ENCODE assay signal across 2 cellular contexts in the genomic region with DNA sequence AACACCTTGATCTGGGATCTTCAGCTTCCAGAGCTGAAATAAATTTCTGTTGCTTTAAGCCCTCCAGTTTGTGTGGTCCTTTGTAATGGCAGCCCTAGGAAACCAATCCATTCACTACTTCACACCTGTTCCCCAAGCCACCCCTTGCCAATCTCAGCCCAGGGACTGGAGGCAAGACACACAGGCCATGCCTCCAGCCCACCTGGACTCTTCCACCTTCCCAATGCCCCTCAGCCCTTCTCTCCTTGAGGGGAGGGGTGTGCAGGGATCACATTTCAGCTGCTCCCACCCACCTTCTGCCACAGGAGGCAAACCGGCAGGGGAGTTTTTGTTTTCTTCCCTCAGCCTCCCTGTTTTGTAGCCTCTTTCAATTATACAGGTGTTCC.
TF ChIP-seq lines count a peak whose summit lies in the region.

No MANE protein-coding gene starts in this region.

TF ChIP-seq in SK-N-SH, 30 proteins besides CTCF, POLR2A, EP300 and RAD21 (continued from another document):
- TF ChIP-seq, protein P1, sequence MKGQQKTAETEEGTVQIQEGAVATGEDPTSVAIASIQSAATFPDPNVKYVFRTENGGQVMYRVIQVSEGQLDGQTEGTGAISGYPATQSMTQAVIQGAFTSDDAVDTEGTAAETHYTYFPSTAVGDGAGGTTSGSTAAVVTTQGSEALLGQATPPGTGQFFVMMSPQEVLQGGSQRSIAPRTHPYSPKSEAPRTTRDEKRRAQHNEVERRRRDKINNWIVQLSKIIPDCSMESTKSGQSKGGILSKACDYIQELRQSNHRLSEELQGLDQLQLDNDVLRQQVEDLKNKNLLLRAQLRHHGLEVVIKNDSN (IDR thresholded peaks at IDR 0.05; ENCODE audit: borderline replicate concordance, low read depth) = no peak
- TF ChIP-seq SMC3 (IDR thresholded peaks at IDR 0.05; ENCODE audit: low read depth, low read length) (no peak), RXRA (IDR thresholded peaks at IDR 0.05; ENCODE audit: borderline replicate concordance, low read depth) (no peak), NRF1 (IDR thresholded peaks at IDR 0.05; ENCODE audit: low read depth, low read length) (no peak), FOXM1 (IDR thresholded peaks at IDR 0.05; ENCODE audit: low read depth) (no peak), TAF1 (IDR thresholded peaks at IDR 0.05; ENCODE audit: borderline replicate concordance, low read depth, low read length) (no peak), EZH2phosphoT487 (IDR thresholded peaks at IDR 0.05; ENCODE audit: borderline replicate concordance, low read depth) (no peak), CHD2 (IDR thresholded peaks at IDR 0.05; ENCODE audit: low read length, partially characterized antibody) (no peak), FOSL2 (IDR thresholded peaks at IDR 0.05; ENCODE audit: borderline replicate concordance, low read depth) (no peak)
- TF ChIP-seq, protein P2, sequence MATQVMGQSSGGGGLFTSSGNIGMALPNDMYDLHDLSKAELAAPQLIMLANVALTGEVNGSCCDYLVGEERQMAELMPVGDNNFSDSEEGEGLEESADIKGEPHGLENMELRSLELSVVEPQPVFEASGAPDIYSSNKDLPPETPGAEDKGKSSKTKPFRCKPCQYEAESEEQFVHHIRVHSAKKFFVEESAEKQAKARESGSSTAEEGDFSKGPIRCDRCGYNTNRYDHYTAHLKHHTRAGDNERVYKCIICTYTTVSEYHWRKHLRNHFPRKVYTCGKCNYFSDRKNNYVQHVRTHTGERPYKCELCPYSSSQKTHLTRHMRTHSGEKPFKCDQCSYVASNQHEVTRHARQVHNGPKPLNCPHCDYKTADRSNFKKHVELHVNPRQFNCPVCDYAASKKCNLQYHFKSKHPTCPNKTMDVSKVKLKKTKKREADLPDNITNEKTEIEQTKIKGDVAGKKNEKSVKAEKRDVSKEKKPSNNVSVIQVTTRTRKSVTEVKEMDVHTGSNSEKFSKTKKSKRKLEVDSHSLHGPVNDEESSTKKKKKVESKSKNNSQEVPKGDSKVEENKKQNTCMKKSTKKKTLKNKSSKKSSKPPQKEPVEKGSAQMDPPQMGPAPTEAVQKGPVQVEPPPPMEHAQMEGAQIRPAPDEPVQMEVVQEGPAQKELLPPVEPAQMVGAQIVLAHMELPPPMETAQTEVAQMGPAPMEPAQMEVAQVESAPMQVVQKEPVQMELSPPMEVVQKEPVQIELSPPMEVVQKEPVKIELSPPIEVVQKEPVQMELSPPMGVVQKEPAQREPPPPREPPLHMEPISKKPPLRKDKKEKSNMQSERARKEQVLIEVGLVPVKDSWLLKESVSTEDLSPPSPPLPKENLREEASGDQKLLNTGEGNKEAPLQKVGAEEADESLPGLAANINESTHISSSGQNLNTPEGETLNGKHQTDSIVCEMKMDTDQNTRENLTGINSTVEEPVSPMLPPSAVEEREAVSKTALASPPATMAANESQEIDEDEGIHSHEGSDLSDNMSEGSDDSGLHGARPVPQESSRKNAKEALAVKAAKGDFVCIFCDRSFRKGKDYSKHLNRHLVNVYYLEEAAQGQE (IDR thresholded peaks at IDR 0.05; ENCODE audit: low read depth, low read length) = no peak
- TF ChIP-seq, protein P3, sequence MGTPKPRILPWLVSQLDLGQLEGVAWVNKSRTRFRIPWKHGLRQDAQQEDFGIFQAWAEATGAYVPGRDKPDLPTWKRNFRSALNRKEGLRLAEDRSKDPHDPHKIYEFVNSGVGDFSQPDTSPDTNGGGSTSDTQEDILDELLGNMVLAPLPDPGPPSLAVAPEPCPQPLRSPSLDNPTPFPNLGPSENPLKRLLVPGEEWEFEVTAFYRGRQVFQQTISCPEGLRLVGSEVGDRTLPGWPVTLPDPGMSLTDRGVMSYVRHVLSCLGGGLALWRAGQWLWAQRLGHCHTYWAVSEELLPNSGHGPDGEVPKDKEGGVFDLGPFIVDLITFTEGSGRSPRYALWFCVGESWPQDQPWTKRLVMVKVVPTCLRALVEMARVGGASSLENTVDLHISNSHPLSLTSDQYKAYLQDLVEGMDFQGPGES (IDR thresholded peaks at IDR 0.05; ENCODE audit: low read depth, low read length) = no peak

TF ChIP-seq in SK-N-SH treated with all-trans-retinoic acid at 6 μM for 48 hours, 23 proteins besides CTCF, POLR2A, EP300 and RAD21 (continued from another document):
- TF ChIP-seq, protein P4, sequence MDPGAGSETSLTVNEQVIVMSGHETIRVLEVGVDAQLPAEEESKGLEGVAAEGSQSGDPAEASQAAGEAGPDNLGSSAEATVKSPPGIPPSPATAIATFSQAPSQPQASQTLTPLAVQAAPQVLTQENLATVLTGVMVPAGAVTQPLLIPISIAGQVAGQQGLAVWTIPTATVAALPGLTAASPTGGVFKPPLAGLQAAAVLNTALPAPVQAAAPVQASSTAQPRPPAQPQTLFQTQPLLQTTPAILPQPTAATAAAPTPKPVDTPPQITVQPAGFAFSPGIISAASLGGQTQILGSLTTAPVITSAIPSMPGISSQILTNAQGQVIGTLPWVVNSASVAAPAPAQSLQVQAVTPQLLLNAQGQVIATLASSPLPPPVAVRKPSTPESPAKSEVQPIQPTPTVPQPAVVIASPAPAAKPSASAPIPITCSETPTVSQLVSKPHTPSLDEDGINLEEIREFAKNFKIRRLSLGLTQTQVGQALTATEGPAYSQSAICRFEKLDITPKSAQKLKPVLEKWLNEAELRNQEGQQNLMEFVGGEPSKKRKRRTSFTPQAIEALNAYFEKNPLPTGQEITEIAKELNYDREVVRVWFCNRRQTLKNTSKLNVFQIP (CRISPR knock-in tag; IDR thresholded peaks at IDR 0.05; ENCODE audit: borderline replicate concordance, low read depth) = no peak
- TF ChIP-seq, protein P5, sequence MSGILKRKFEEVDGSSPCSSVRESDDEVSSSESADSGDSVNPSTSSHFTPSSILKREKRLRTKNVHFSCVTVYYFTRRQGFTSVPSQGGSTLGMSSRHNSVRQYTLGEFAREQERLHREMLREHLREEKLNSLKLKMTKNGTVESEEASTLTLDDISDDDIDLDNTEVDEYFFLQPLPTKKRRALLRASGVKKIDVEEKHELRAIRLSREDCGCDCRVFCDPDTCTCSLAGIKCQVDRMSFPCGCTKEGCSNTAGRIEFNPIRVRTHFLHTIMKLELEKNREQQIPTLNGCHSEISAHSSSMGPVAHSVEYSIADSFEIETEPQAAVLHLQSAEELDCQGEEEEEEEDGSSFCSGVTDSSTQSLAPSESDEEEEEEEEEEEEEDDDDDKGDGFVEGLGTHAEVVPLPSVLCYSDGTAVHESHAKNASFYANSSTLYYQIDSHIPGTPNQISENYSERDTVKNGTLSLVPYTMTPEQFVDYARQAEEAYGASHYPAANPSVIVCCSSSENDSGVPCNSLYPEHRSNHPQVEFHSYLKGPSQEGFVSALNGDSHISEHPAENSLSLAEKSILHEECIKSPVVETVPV (CRISPR knock-in tag; IDR thresholded peaks at IDR 0.05) = no peak
- TF ChIP-seq ZC3H10 (CRISPR knock-in tag; IDR thresholded peaks at IDR 0.05) (no peak), PPARA (CRISPR knock-in tag; IDR thresholded peaks at IDR 0.05; ENCODE audit: borderline replicate concordance) (no peak), CSDC2 (CRISPR knock-in tag; IDR thresholded peaks at IDR 0.05) (no peak), ZNF565 (CRISPR knock-in tag; conservative IDR thresholded peaks at IDR 0.05; ENCODE audit: low read depth) (no peak)
